ENCODE assay signal across 8 cellular contexts in the genomic region with DNA sequence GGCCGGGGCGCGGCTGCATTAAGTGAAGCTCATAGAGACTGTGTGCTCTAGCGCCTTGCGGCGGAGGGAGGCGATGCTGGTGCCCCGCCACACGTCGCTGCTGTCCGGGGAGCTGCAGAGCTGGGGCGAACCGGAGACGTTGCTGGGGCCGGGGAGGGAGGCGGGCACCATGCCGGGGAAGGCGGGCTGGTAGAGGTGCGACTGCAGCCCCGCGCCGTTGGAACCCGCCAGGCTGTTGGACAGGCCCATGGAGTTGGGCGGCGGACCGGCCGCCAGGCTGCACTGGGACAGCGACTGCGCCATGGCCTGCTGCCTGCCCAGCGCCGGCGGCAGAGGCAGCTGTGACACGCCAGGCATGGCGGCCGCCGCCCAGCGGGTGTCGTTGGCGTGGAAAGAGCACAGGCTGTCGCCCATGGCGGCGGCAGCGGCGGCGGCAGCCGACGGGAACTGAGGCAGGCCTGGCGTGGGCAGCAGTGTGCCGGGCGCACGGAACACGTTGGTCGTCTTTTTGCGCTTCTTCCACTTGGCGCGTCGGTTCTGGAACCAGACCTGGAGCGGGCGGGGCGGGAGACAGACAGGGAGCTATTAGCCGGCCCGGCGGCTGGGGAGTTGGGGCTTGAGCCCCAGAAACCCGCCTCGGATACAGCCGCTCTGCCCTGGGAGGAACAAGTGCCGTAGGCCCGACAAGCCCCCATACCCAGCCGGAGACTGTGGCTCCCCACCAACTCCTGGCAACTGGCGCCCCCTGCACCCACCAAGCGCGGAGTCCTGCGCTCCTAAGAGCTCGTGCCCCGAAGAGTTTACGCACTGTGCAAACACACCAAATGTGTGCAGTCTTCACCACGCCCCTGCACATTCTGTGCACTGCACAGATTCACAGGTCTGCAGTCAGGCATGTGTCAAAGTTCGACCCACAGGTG. TPM values are rescaled to one million over a fixed set of nuclear protein-coding genes. Genes with fewer than 3 reads are reported as not detected.
A peak's percentile ranks its signal among the peaks of the same experiment; 100 is the strongest.
DNase-seq lines count a peak whose midpoint lies in the region; ATAC-seq, FAIRE-seq and TF ChIP-seq lines count a peak whose summit lies in the region.

No MANE protein-coding gene starts in this region.

- H3K9ac ChIP-seq in NT2/D1 (ENCODE audit: insufficient read length, low read depth) (peak overlapping the region; percentile 72), kidney (ENCODE audit: low read length in 2 of 2) (no peak overlapping the region)

- H3K27me3 ChIP-seq in NT2/D1 (ENCODE audit: insufficient read depth, insufficient read length) (peaks cover 75% of the 10 kb centered on the region), adrenal gland (peaks cover 100% of the 10 kb centered on the region)

- intact Hi-C loops in adrenal gland (cut with DNase I) (loop anchor here in 1 of 2 donors (10.0 kb wide), 1 partner anchor 214 kb away; no protein-coding TSS in a partner anchor), kidney (cut with DNase I) (no loop called here)

- 2 to 5% (median 4%) methylated on average over 29 to 78 of the region's 78 CpGs for WGBS in adrenal gland, 4 donors

- TF ChIP-seq POLR2A in adrenal gland (IDR thresholded peaks at IDR 0.05), result no peak

- H3K36me3 ChIP-seq in NT2/D1 (ENCODE audit: insufficient read depth, insufficient read length, low read length) (no peaks in the 10 kb centered on the region), adrenal gland (replicated peaks in 1 of 2) (no peaks in the 10 kb centered on the region), kidney (ENCODE audit: control insufficient read depth in 1 of 2, insufficient read depth in 2 of 2, low read length in 2 of 2) (no peaks in the 10 kb centered on the region)

- TF ChIP-seq CTCF in adrenal gland (IDR thresholded peaks at IDR 0.05), result peak in 3 of 6 experiments; percentile 13 to 24 (median 22)
- TF ChIP-seq CTCF in kidney (IDR thresholded peaks at IDR 0.05; ENCODE audit: borderline replicate concordance, extremely low read depth, insufficient read depth), result no peak

- no peak overlapping the region for H3K27ac ChIP-seq in adrenal gland
- H3K27ac ChIP-seq in kidney (ENCODE audit: low read depth in 2 of 2, low read length in 2 of 2), result no peak overlapping the region

- no peaks in the 10 kb centered on the region for H3K9me3 ChIP-seq in NT2/D1 (ENCODE audit: insufficient read depth, low read length)
- no peaks in the 10 kb centered on the region for H3K9me3 ChIP-seq in adrenal gland (replicated peaks in 1 of 3)
- peaks cover 0 to 1% of the 10 kb centered on the region in 2 donors for H3K9me3 ChIP-seq in kidney (ENCODE audit: control insufficient read depth in 1 of 2, low read length in 2 of 2)

- peaks cover 11% of the 10 kb centered on the region for H3K4me1 ChIP-seq in NT2/D1 (ENCODE audit: insufficient read depth, insufficient read length)
- H3K4me1 ChIP-seq in adrenal gland (replicated peaks in 1 of 2), result peaks cover 9 to 12% of the 10 kb centered on the region in 2 donors
- peaks cover 0 to 12% of the 10 kb centered on the region in 2 donors for H3K4me1 ChIP-seq in kidney (ENCODE audit: control insufficient read depth in 1 of 2, insufficient read depth in 1 of 2, low read depth in 1 of 2, low read length in 2 of 2)

- peak; percentile 83 for ATAC-seq in GM19452 (IDR thresholded peaks at IDR 0.05; ENCODE audit: unreplicated experiment)
- ATAC-seq in HG03457 (IDR thresholded peaks at IDR 0.05; ENCODE audit: unreplicated experiment), result peak; percentile 53

- FAIRE-seq in kidney (lab: Jason Lieb, UNC), result no peak

- DNase-seq in EL (peak; percentile 49), NT2/D1 (ENCODE audit: low read depth, low spot score) (no peak), adrenal gland (peak in 4 of 7 donors; percentile 29 to 51 (median 34)), kidney (peak; percentile 82), pons (ENCODE audit: low spot score) (no peak)
- DNase-seq in stimulated activated CD8-positive, alpha-beta memory T cell treated with anti-CD3 and anti-CD28 coated beads, Interleukin-15, amount 100 ng/mL, for 48 hours (ENCODE audit: low read depth in 2 of 2), result peak; percentile 31 to 43

- H3K4me3 ChIP-seq in NT2/D1 (ENCODE audit: insufficient read length, low read depth) (peak overlapping the region; percentile 46), adrenal gland (peak overlapping the region in 2 of 4 donors; percentile 32 to 56), kidney (ENCODE audit: low read length in 2 of 2) (peak overlapping the region; percentile 46 to 47)

RNA-seq across cellular contexts. Expression of gene OTP, which starts 8.0 kb away (rescaled TPM):
- under 1 TPM in 1 of 8 donors, not detected in 7; 0.10 TPM for total RNA-seq in adrenal gland
- polyA plus RNA-seq in adrenal gland, result not detected
- total RNA-seq in kidney, result not detected
- polyA plus RNA-seq in kidney (ENCODE audit: insufficient read depth, low read depth, low replicate concordance), result not detected

Comparison
In these comparisons a context has a peak if more than half of its experiments do, and no peak if none do; other contexts are left out.
1. DNase-seq: peak in EL (single experiment), adrenal gland (4 of 7), kidney (single experiment) and stimulated activated CD8-positive, alpha-beta memory T cell treated with anti-CD3 and anti-CD28 coated beads, Interleukin-15, amount 100 ng/mL, for 48 hours (2 of 2); none in NT2/D1 (single experiment) and pons (single experiment).